Comparison of ENCODE assay signal across 29 cellular contexts in the genomic region with DNA sequence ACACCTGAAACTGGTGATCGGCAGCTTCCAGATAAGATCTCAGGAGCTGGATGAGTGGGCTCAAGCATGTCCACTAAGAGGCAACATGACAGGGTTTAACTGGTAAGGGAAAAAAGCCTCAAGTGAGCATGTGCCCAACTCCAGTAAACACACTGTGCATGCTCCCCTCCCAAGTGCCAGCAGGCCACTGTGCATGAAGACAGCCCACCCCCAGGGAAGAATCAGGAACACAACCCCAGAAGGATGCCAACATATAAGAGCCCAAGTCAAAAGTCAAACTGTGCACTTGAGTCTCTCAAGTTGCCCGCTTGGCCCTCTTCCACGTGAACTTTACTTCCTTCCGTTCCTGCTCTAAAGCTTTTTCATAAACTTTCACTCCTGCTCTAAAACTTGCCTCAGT.
"Had no signal": no experiment of that assay in that cellular context is flagged by ENCODE, and none has a peak within 500 bp of the region (broad histone marks: within the 10 kb centered on the region; RNA-seq: fewer than 3 reads in every experiment).

No MANE protein-coding gene starts in this region.

- H3K9me3 Mint-ChIP-seq: nephron; neural crest cell; stimulated activated naive CD8-positive, alpha-beta T cell treated with anti-CD3 and anti-CD28 coated beads, Interleukin-15, Interleukin-2, amounts not matched to agents 100 ng/mL and 50 ng/mL, for 24 hours had no signal

- H3K4me3 Mint-ChIP-seq: naive thymus-derived CD4-positive, alpha-beta T cell; natural killer cell; nephron; neural crest cell; stimulated activated effector memory CD8-positive, alpha-beta T cell treated with anti-CD3 and anti-CD28 coated beads, Interleukin-12 subunit alpha, Interleukin-12 subunit beta, amount 100 ng/mL, for 72 hours; stimulated activated naive B cell treated with anti-CD40 and anti-IgM and Interleukin-4, amounts not matched to agents 10 μg/mL and 1 μg/mL and 100 μg/mL, for 72 hours; stimulated activated naive CD8-positive, alpha-beta T cell treated with anti-CD3 and anti-CD28 coated beads, Interleukin-15, Interleukin-2, amounts not matched to agents 100 ng/mL and 50 ng/mL, for 24 hours; type B pancreatic cell had no signal

- H3K36me3 Mint-ChIP-seq: naive thymus-derived CD4-positive, alpha-beta T cell; natural killer cell; stimulated activated effector memory CD8-positive, alpha-beta T cell treated with anti-CD3 and anti-CD28 coated beads, Interleukin-12 subunit alpha, Interleukin-12 subunit beta, amount 100 ng/mL, for 72 hours; stimulated activated naive B cell treated with anti-CD40 and anti-IgM and Interleukin-4, amounts not matched to agents 10 μg/mL and 1 μg/mL and 100 μg/mL, for 72 hours; type B pancreatic cell had no signal

- DNase-seq: naive thymus-derived CD4-positive, alpha-beta T cell; natural killer cell; occipital lobe; ovary; posterior cingulate gyrus; psoas muscle; right cardiac atrium; right lobe of liver; sigmoid colon; small intestine; stimulated activated CD4-positive, alpha-beta T cell treated with anti-CD3 and anti-CD28 coated beads, Interleukin-15, amount 100 ng/mL, for 24 hours; stimulated activated CD4-positive, alpha-beta T cell treated with anti-CD3 and anti-CD28 coated beads, Interleukin-2, amount 100 ng/mL, for 24 hours; stimulated activated CD4-positive, alpha-beta T cell treated with anti-CD3 and anti-CD28 coated beads, Interleukin-2, amount 100 ng/mL, for 48 hours; stimulated activated CD4-positive, alpha-beta T cell treated with anti-CD3 and anti-CD28 coated beads, Interleukin-4, amount 100 ng/mL, for 24 hours; stimulated activated naive B cell treated with anti-CD40 and anti-IgM and Interleukin-4, amounts not matched to agents 10 μg/mL and 1 μg/mL and 100 μg/mL, for 72 hours; stimulated activated naive CD4-positive, alpha-beta T cell treated with Interleukin-2 at 50 U/mL for 16 hours; stomach; tibial artery; transverse colon; upper lobe of right lung; uterus had no signal

- FAIRE-seq: small intestine had no signal

- H3K9me3 ChIP-seq: ovary, psoas muscle, right lobe of liver, sigmoid colon, stomach, thoracic aorta, tibial artery, transverse colon, upper lobe of right lung, uterus had no signal

- H3K36me3 ChIP-seq: ovary, right lobe of liver, sigmoid colon, stomach, thoracic aorta, tibial artery, transverse colon, upper lobe of right lung, uterus had no signal

- H3K79me2 ChIP-seq: parathyroid adenoma had no signal

- H2AFZ ChIP-seq: parathyroid adenoma had no signal

- H3K4me1 Mint-ChIP-seq: natural killer cell; stimulated activated effector memory CD8-positive, alpha-beta T cell treated with anti-CD3 and anti-CD28 coated beads, Interleukin-12 subunit alpha, Interleukin-12 subunit beta, amount 100 ng/mL, for 72 hours; stimulated activated naive B cell treated with anti-CD40 and anti-IgM and Interleukin-4, amounts not matched to agents 10 μg/mL and 1 μg/mL and 100 μg/mL, for 72 hours had no signal

- H3K4me3 ChIP-seq: ovary, psoas muscle, right lobe of liver, sigmoid colon, stomach, thoracic aorta, tibial artery, transverse colon, upper lobe of right lung, uterus had no signal

- H3K27ac Mint-ChIP-seq: naive thymus-derived CD4-positive, alpha-beta T cell; natural killer cell; nephron; progenitor cell of endocrine pancreas; stimulated activated effector memory CD8-positive, alpha-beta T cell treated with anti-CD3 and anti-CD28 coated beads, Interleukin-12 subunit alpha, Interleukin-12 subunit beta, amount 100 ng/mL, for 72 hours; stimulated activated naive B cell treated with anti-CD40 and anti-IgM and Interleukin-4, amounts not matched to agents 10 μg/mL and 1 μg/mL and 100 μg/mL, for 72 hours; stimulated activated naive CD8-positive, alpha-beta T cell treated with anti-CD3 and anti-CD28 coated beads, Interleukin-15, Interleukin-2, amounts not matched to agents 100 ng/mL and 50 ng/mL, for 24 hours; type B pancreatic cell had no signal

- H3K27ac ChIP-seq: ovary, parathyroid adenoma, psoas muscle, right lobe of liver, sigmoid colon, stomach, thoracic aorta, tibial artery, transverse colon, upper lobe of right lung, uterus had no signal

- H3K4me1 ChIP-seq: parathyroid adenoma, psoas muscle, right lobe of liver, sigmoid colon, stomach, tibial artery, transverse colon, upper lobe of right lung, uterus had no signal

- H3K9ac ChIP-seq: parathyroid adenoma had no signal

- H3K27me3 Mint-ChIP-seq: progenitor cell of endocrine pancreas; stimulated activated naive B cell treated with anti-CD40 and anti-IgM and Interleukin-4, amounts not matched to agents 10 μg/mL and 1 μg/mL and 100 μg/mL, for 72 hours; stimulated activated naive CD8-positive, alpha-beta T cell treated with anti-CD3 and anti-CD28 coated beads, Interleukin-15, Interleukin-2, amounts not matched to agents 100 ng/mL and 50 ng/mL, for 24 hours; type B pancreatic cell had no signal

- ATAC-seq: naive thymus-derived CD4-positive, alpha-beta T cell; natural killer cell; psoas muscle; right cardiac atrium; right lobe of liver; stimulated activated effector memory CD8-positive, alpha-beta T cell treated with anti-CD3 and anti-CD28 coated beads, Interleukin-12 subunit alpha, Interleukin-12 subunit beta, amount 100 ng/mL, for 72 hours; stimulated activated naive B cell treated with anti-CD40 and anti-IgM and Interleukin-4, amounts not matched to agents 10 μg/mL and 1 μg/mL and 100 μg/mL, for 72 hours; upper lobe of right lung had no signal

- H3K27me3 ChIP-seq: ovary, right lobe of liver, sigmoid colon, stomach, tibial artery, transverse colon, upper lobe of right lung, uterus had no signal
